ENCODE assay signal across 14 cellular contexts in the genomic region with DNA sequence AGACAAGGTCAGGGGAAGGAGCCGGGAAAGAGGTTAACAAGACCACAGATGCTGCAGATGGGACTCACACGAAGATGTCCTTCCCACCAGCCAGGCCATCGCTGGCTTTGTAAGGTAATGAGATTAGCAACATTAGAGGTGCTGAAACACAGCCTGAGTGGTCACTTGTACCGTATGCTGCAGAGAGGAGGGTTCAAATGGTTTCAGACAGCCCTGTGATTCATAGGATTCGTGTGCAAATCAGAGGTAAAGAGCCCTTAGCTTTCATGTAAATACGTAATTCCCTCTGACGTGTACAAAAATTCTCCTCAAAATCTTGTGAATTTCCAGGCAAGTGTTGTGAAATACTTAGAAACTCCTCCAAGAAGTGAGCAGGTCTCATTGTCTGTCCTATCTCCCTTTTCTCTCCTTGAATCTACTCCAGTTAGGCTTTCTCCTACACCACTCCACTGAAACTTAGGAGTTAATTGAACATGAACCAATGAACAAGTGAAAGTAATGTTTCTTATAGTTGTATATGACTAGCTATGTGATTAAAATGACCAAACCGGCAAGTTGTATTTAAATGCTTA. TPM values are rescaled to one million over a fixed set of nuclear protein-coding genes. Genes with fewer than 3 reads are reported as not detected.
"Had no signal": no experiment of that assay in that cellular context is flagged by ENCODE, and none has a peak within 500 bp of the region (broad histone marks: within the 10 kb centered on the region; RNA-seq: fewer than 3 reads in every experiment).

No MANE protein-coding gene starts in this region.

RNA-seq across cellular contexts. Expression of gene FAM236B, which starts 1.0 kb away (rescaled TPM):
- total RNA-seq: stomach, subcutaneous adipose tissue, suprapubic skin, temporal lobe, thoracic aorta, thyroid gland, tibial nerve, transverse colon, upper lobe of left lung, ureter, urinary bladder, uterus, vagina had no signal

RNA-seq across cellular contexts. Expression of gene DMRTC1B, which starts 6.8 kb away (rescaled TPM):
- total RNA-seq: stomach, subcutaneous adipose tissue, suprapubic skin, thoracic aorta, tibial nerve, urinary bladder, vagina had no signal

RNA-seq across cellular contexts. Expression of gene FAM236D, which starts 24.6 kb away (rescaled TPM):
- total RNA-seq: stomach, subcutaneous adipose tissue, suprapubic skin, temporal lobe, testis, thoracic aorta, thyroid gland, tibial nerve, transverse colon, upper lobe of left lung, ureter, urinary bladder, uterus, vagina had no signal
